In the genomic region with DNA sequence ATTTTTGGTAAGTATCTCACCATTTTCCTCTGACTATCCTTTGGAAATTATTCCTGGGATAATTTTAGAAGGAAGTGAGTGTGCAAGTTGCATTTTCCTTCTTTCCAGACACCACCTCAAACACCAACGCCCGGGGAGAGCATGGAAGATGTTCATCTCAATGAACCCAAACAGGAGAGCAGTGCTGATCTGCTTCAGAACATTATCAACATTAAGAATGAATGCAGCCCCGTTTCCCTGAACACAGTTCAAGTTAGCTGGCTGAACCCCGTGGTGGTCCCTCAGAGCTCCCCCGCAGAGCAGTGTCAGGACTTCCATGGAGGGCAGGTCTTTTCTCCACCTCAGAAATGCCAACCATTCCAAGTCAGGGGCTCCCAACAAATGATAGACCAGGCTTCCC, we compare ENCODE assay signal across 2 cellular contexts.
A peak's percentile ranks its signal among the peaks of the same experiment; 100 is the strongest.
TF ChIP-seq lines count a peak whose summit lies in the region.

No MANE protein-coding gene starts in this region.

TF ChIP-seq in A549, 52 proteins besides CTCF, POLR2A, EP300 and RAD21 (continued from another document):
- no peak for TF ChIP-seq RCOR1 (IDR thresholded peaks at IDR 0.05; ENCODE audit: low read depth, low read length)
- no peak for TF ChIP-seq ESRRA (IDR thresholded peaks at IDR 0.05; ENCODE audit: borderline replicate concordance, low read length)
- no peak for TF ChIP-seq PBX3 (IDR thresholded peaks at IDR 0.05)
TF ChIP-seq in A549: peak in this region for 0.

TF ChIP-seq in GM12878, 131 proteins besides CTCF, POLR2A, EP300 and RAD21 (continued from another document):
- 0 out of 2 replicates have a peak, but pooled peaks have one; percentile 72 for TF ChIP-seq WRNIP1 (IDR thresholded peaks at IDR 0.05; ENCODE audit: borderline replicate concordance, low read depth, low read length)
